2 cellular contexts compared by ENCODE assay signal in the genomic region with DNA sequence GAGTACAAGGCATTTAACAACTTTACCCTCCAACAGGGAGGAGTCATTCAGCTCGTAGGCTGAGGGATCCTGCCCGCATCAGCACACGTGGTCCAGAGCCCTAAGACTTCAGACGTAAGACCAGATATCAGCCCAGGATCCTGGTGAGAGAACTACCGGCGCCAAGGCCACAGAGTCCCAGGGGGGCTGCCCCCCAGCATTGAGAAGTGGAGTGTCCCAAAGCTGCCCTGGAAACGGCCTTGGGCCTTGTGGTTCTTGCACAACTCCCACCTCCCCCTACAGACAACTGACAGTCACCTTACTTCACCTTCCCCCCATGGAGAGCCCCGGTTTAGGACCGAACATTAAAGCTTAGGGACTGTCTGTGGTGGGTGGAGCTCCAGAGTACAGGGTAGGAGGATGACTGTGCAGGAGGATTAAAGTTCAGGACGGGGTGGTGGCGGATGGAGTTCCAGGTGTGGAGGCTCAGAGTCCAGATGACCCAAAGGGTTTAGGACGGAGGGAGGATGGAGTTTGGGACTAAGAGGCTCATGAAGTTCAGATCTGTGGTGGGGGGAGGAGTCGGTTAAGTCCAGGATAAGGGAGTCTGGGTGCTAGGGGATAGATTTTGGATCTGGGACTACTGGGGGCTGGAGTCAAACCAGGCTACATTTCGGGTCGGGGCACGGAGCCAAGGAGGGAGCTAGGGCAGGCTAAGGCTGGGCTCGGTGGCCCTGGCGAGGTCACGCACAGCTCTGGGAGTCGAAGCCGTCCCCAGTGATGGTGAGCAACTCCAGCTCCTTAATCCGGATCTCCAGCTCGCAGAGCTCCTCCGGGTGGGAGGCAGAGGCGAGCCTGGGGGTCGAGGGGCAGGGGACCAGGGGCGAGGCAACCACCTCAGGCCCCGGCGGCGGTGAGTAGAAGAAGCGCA.
A peak's percentile ranks its signal among the peaks of the same experiment; 100 is the strongest.
TF ChIP-seq lines count a peak whose summit lies in the region.

No MANE protein-coding gene starts in this region.

TF ChIP-seq in GM12878, 131 proteins besides CTCF, POLR2A, EP300 and RAD21:
- TF ChIP-seq ATF7 (IDR thresholded peaks at IDR 0.05; ENCODE audit: low read depth) (no peak), SIX5 (IDR thresholded peaks at IDR 0.05; ENCODE audit: low read depth, low read length, severe bottlenecking) (no peak), CBFB (IDR thresholded peaks at IDR 0.05; ENCODE audit: low read depth) (no peak), NFIC (IDR thresholded peaks at IDR 0.05; ENCODE audit: low read depth, low read length) (no peak), NR2F1 (conservative IDR thresholded peaks at IDR 0.05) (no peak), TBL1XR1 (IDR thresholded peaks at IDR 0.05; ENCODE audit: low read depth, low read length) (no peak)
- TF ChIP-seq, protein P1, sequence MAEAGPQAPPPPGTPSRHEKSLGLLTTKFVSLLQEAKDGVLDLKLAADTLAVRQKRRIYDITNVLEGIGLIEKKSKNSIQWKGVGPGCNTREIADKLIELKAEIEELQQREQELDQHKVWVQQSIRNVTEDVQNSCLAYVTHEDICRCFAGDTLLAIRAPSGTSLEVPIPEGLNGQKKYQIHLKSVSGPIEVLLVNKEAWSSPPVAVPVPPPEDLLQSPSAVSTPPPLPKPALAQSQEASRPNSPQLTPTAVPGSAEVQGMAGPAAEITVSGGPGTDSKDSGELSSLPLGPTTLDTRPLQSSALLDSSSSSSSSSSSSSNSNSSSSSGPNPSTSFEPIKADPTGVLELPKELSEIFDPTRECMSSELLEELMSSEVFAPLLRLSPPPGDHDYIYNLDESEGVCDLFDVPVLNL (IDR thresholded peaks at IDR 0.05; ENCODE audit: low read depth, low read length), result no peak
- TF ChIP-seq, protein P2, sequence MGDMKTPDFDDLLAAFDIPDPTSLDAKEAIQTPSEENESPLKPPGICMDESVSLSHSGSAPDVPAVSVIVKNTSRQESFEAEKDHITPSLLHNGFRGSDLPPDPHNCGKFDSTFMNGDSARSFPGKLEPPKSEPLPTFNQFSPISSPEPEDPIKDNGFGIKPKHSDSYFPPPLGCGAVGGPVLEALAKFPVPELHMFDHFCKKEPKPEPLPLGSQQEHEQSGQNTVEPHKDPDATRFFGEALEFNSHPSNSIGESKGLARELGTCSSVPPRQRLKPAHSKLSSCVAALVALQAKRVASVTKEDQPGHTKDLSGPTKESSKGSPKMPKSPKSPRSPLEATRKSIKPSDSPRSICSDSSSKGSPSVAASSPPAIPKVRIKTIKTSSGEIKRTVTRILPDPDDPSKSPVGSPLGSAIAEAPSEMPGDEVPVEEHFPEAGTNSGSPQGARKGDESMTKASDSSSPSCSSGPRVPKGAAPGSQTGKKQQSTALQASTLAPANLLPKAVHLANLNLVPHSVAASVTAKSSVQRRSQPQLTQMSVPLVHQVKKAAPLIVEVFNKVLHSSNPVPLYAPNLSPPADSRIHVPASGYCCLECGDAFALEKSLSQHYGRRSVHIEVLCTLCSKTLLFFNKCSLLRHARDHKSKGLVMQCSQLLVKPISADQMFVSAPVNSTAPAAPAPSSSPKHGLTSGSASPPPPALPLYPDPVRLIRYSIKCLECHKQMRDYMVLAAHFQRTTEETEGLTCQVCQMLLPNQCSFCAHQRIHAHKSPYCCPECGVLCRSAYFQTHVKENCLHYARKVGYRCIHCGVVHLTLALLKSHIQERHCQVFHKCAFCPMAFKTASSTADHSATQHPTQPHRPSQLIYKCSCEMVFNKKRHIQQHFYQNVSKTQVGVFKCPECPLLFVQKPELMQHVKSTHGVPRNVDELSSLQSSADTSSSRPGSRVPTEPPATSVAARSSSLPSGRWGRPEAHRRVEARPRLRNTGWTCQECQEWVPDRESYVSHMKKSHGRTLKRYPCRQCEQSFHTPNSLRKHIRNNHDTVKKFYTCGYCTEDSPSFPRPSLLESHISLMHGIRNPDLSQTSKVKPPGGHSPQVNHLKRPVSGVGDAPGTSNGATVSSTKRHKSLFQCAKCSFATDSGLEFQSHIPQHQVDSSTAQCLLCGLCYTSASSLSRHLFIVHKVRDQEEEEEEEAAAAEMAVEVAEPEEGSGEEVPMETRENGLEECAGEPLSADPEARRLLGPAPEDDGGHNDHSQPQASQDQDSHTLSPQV (IDR thresholded peaks at IDR 0.05), result no peak

TF ChIP-seq in liver, 16 proteins besides CTCF, POLR2A, EP300 and RAD21:
- TF ChIP-seq FOXA2 (IDR thresholded peaks at IDR 0.05) (no peak), HNF4A (conservative IDR thresholded peaks at IDR 0.05) (peak; percentile 30 to 41), TAF1 (conservative IDR thresholded peaks at IDR 0.05) (no peak), GABPA (IDR thresholded peaks at IDR 0.05 in 1 of 2, conservative IDR thresholded peaks at IDR 0.05 in 1 of 2) (no peak), SP1 (IDR thresholded peaks at IDR 0.05) (no peak), FOXA1 (IDR thresholded peaks at IDR 0.05) (no peak), RXRA (IDR thresholded peaks at IDR 0.05) (peak in 1 of 2 donors; percentile 5), EGR1 (IDR thresholded peaks at IDR 0.05; ENCODE audit: low read depth in 2 of 2) (no peak), JUND (IDR thresholded peaks at IDR 0.05) (no peak)
- TF ChIP-seq, protein P3, sequence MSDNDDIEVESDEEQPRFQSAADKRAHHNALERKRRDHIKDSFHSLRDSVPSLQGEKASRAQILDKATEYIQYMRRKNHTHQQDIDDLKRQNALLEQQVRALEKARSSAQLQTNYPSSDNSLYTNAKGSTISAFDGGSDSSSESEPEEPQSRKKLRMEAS (IDR thresholded peaks at IDR 0.05), result no peak
- TF ChIP-seq, protein P4, sequence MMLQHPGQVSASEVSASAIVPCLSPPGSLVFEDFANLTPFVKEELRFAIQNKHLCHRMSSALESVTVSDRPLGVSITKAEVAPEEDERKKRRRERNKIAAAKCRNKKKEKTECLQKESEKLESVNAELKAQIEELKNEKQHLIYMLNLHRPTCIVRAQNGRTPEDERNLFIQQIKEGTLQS (IDR thresholded peaks at IDR 0.05), result no peak
TF ChIP-seq in liver: peak in this region for 2.
